27 cellular contexts compared by ENCODE assay signal in the genomic region with DNA sequence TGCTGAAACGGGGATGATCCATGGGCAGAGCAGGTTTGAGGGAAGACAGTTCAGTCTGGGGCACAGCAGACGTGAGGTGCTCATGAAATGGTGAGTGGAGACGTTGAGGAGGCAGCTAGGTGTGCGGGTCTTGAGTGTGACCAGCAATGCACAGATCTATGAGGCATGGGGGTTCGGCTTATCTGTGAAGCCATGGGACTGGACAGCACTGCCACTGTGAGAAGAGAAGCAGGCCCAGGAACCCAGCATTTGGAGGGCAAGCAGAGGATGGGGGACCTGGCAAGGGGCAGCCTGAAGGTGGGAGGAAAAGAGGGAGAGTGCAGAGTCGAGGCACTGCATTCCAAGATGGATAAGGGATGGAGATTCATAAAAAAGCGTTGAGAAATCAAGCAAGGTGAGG. TPM values are rescaled to one million over a fixed set of nuclear protein-coding genes. Genes with fewer than 3 reads are reported as not detected.
DNase-seq lines count a peak whose midpoint lies in the region; ATAC-seq lines count a peak whose summit lies in the region.
"Had no signal": no experiment of that assay in that cellular context is flagged by ENCODE, and none has a peak within 500 bp of the region (broad histone marks: within the 10 kb centered on the region; RNA-seq: fewer than 3 reads in every experiment).

No MANE protein-coding gene starts in this region.

- intact Hi-C loops in CD4-positive, alpha-beta memory T cell (cut with micrococcal nuclease), result no loop called here
- intact Hi-C loops in activated T-helper 2 cell treated with anti-CD3 and anti-CD28 coated beads, Interferon-gamma antibody, Interleukin-2, Interleukin-4, amounts not matched to agents 10 μg/mL and 5 μg/mL and 100 μg/mL, durations not matched to agents 14 hours and 24 hours and 36 hours (cut with micrococcal nuclease), result no loop called here
- intact Hi-C loops in sciatic nerve (cut with DNase I), result loop anchor here (10.0 kb wide), 1 partner anchor 66 kb away; a partner anchor contains a TSS

- H3K9me3 Mint-ChIP-seq in activated CD8-positive, alpha-beta memory T cell treated with anti-CD3 and anti-CD28 coated beads, Interleukin-2, amount 10 ng/mL, durations not matched to agents 7 days and 5 days (ENCODE audit: low read depth), result no peaks in the 10 kb centered on the region
- H3K9me3 Mint-ChIP-seq in CD4-positive, alpha-beta memory T cell, result no peaks in the 10 kb centered on the region
- H3K9me3 Mint-ChIP-seq in activated T-helper 2 cell treated with anti-CD3 and anti-CD28 coated beads, Interferon-gamma antibody, Interleukin-2, Interleukin-4, amounts not matched to agents 10 μg/mL and 5 μg/mL and 100 μg/mL, durations not matched to agents 14 hours and 24 hours and 36 hours, result no peaks in the 10 kb centered on the region
- H3K9me3 Mint-ChIP-seq: IgD-negative memory B cell, immature natural killer cell, mesothelial cell of epicardium, naive B cell had no signal

- peaks cover 45% of the 10 kb centered on the region for H3K36me3 ChIP-seq in CD4-positive, alpha-beta memory T cell (ENCODE audit: insufficient read depth, low read length)

- H3K4me3 ChIP-seq in CD4-positive, alpha-beta memory T cell (ENCODE audit: low read length in 2 of 2), result no peak overlapping the region
- H3K4me3 ChIP-seq: dorsolateral prefrontal cortex, left ventricle myocardium inferior, PC-9, skin epidermis, tibial nerve had no signal

- H3K4me3 Mint-ChIP-seq in activated CD8-positive, alpha-beta memory T cell treated with anti-CD3 and anti-CD28 coated beads, Interleukin-2, amount 10 ng/mL, durations not matched to agents 7 days and 5 days, result no peak overlapping the region
- no peak overlapping the region for H3K4me3 Mint-ChIP-seq in CD4-positive, alpha-beta memory T cell
- no peak overlapping the region for H3K4me3 Mint-ChIP-seq in activated T-helper 2 cell treated with anti-CD3 and anti-CD28 coated beads, Interferon-gamma antibody, Interleukin-2, Interleukin-4, amounts not matched to agents 10 μg/mL and 5 μg/mL and 100 μg/mL, durations not matched to agents 14 hours and 24 hours and 36 hours (ENCODE audit: low read depth)
- H3K4me3 Mint-ChIP-seq: IgD-negative memory B cell, immature natural killer cell, mesothelial cell of epicardium, naive B cell had no signal

- ATAC-seq in activated CD8-positive, alpha-beta memory T cell treated with anti-CD3 and anti-CD28 coated beads, Interleukin-2, amount 10 ng/mL, durations not matched to agents 7 days and 5 days, result no peak
- ATAC-seq in sciatic nerve, result no peak
- ATAC-seq in GM21367 (IDR thresholded peaks at IDR 0.05; ENCODE audit: unreplicated experiment), result no peak
- ATAC-seq: activated CD4-positive, CD25-positive, alpha-beta regulatory T cell treated with anti-CD3 and anti-CD28 coated beads, Interleukin-2, amount 50 U/mL, for 24 hours had no signal

- peaks cover 75% of the 10 kb centered on the region for H3K36me3 Mint-ChIP-seq in activated CD8-positive, alpha-beta memory T cell treated with anti-CD3 and anti-CD28 coated beads, Interleukin-2, amount 10 ng/mL, durations not matched to agents 7 days and 5 days
- H3K36me3 Mint-ChIP-seq in CD4-positive, alpha-beta memory T cell, result peaks cover 54 to 69% of the 10 kb centered on the region in 2 donors
- peaks cover 89% of the 10 kb centered on the region for H3K36me3 Mint-ChIP-seq in activated T-helper 2 cell treated with anti-CD3 and anti-CD28 coated beads, Interferon-gamma antibody, Interleukin-2, Interleukin-4, amounts not matched to agents 10 μg/mL and 5 μg/mL and 100 μg/mL, durations not matched to agents 14 hours and 24 hours and 36 hours (ENCODE audit: low read depth)

- no peaks in the 10 kb centered on the region for H3K27me3 ChIP-seq in CD4-positive, alpha-beta memory T cell (ENCODE audit: insufficient read depth, low read length)
- H3K27me3 ChIP-seq: BE2C, dorsolateral prefrontal cortex, tibial nerve had no signal

- H3K27ac ChIP-seq in CD4-positive, alpha-beta memory T cell (ENCODE audit: low read depth, low read length), result no peak overlapping the region
- H3K27ac ChIP-seq: PC-9 had no signal

- CTCF ChIA-PET in activated CD8-positive, alpha-beta memory T cell treated with anti-CD3 and anti-CD28 coated beads, Interleukin-2, amount 10 ng/mL, durations not matched to agents 7 days and 5 days (lab: Charles Lee), result interaction anchor here (1.1 to 3.3 kb wide), 2 partner anchors 62 to 143 kb away, joined by 3 to 14 read pairs; no protein-coding TSS in a partner anchor
- CTCF ChIA-PET in CD4-positive, alpha-beta memory T cell (lab: Charles Lee; ENCODE audit: partially characterized antibody), result interaction anchor here (6.3 kb wide), 1 partner anchor 142 kb away, joined by 20 read pairs; no protein-coding TSS in a partner anchor

- POLR2A ChIA-PET in CD4-positive, alpha-beta memory T cell (lab: Charles Lee; ENCODE audit: partially characterized antibody), result no interaction called here

- H3K27me3 Mint-ChIP-seq in activated CD8-positive, alpha-beta memory T cell treated with anti-CD3 and anti-CD28 coated beads, Interleukin-2, amount 10 ng/mL, durations not matched to agents 7 days and 5 days, result no peaks in the 10 kb centered on the region
- H3K27me3 Mint-ChIP-seq in CD4-positive, alpha-beta memory T cell, result no peaks in the 10 kb centered on the region
- H3K27me3 Mint-ChIP-seq in activated T-helper 2 cell treated with anti-CD3 and anti-CD28 coated beads, Interferon-gamma antibody, Interleukin-2, Interleukin-4, amounts not matched to agents 10 μg/mL and 5 μg/mL and 100 μg/mL, durations not matched to agents 14 hours and 24 hours and 36 hours (ENCODE audit: low read depth), result no peaks in the 10 kb centered on the region

- H3K9me3 ChIP-seq in CD4-positive, alpha-beta memory T cell (ENCODE audit: control insufficient read depth in 1 of 2, low read length in 2 of 2), result no peaks in the 10 kb centered on the region
- H3K9me3 ChIP-seq: BE2C, left ventricle myocardium inferior, tibial nerve had no signal

- DNase-seq in activated CD8-positive, alpha-beta memory T cell treated with anti-CD3 and anti-CD28 coated beads, Interleukin-2, amount 10 ng/mL, durations not matched to agents 7 days and 5 days, result no peak
- DNase-seq in activated CD8-positive, alpha-beta memory T cell treated with anti-CD3 and anti-CD28 coated beads, Interleukin-2, amount 50 U/mL, for 4 hours, result no peak
- DNase-seq in CD4-positive, alpha-beta memory T cell, result no peak
- DNase-seq in activated T-helper 2 cell treated with anti-CD3 and anti-CD28 coated beads, Interferon-gamma antibody, Interleukin-2, Interleukin-4, amounts not matched to agents 10 μg/mL and 5 μg/mL and 100 μg/mL, durations not matched to agents 14 hours and 24 hours and 36 hours (ENCODE audit: low spot score), result no peak
- DNase-seq in sciatic nerve (ENCODE audit: low spot score) (peak; percentile 33), UCSD-AML1 (lab: John Stamatoyannopoulos, UW; ENCODE audit: unreplicated experiment) (no peak), HCEC 1CT (no peak)
- DNase-seq: BE2C, cerebellar nuclear complex, dorsolateral prefrontal cortex, GOT3, hypothalamus, immature natural killer cell, left ventricle myocardium inferior, naive B cell, NCI-H1105, NCI-H1930, NCI-H526 treated with DMSO at 0.1 percent for 48 hours, occipital lobe, PC-9, SHP77 had no signal

- H3K4me1 ChIP-seq in CD4-positive, alpha-beta memory T cell (ENCODE audit: insufficient read depth, low read length), result peaks cover 20% of the 10 kb centered on the region
- H3K4me1 ChIP-seq: BE2C had no signal

- H3K27ac Mint-ChIP-seq in activated CD8-positive, alpha-beta memory T cell treated with anti-CD3 and anti-CD28 coated beads, Interleukin-2, amount 10 ng/mL, durations not matched to agents 7 days and 5 days, result peak overlapping the region; percentile 21
- H3K27ac Mint-ChIP-seq in CD4-positive, alpha-beta memory T cell, result peak overlapping the region in 4 of 7 donors; percentile 15 to 88 (median 60)
- peak overlapping the region; percentile 56 for H3K27ac Mint-ChIP-seq in activated T-helper 2 cell treated with anti-CD3 and anti-CD28 coated beads, Interferon-gamma antibody, Interleukin-2, Interleukin-4, amounts not matched to agents 10 μg/mL and 5 μg/mL and 100 μg/mL, durations not matched to agents 14 hours and 24 hours and 36 hours
- H3K27ac Mint-ChIP-seq: immature natural killer cell, mesothelial cell of epicardium had no signal

- peaks cover 57% of the 10 kb centered on the region for H3K4me1 Mint-ChIP-seq in activated CD8-positive, alpha-beta memory T cell treated with anti-CD3 and anti-CD28 coated beads, Interleukin-2, amount 10 ng/mL, durations not matched to agents 7 days and 5 days
- H3K4me1 Mint-ChIP-seq in CD4-positive, alpha-beta memory T cell, result peaks cover 16 to 23% (median 19%) of the 10 kb centered on the region in 4 donors
- H3K4me1 Mint-ChIP-seq in activated T-helper 2 cell treated with anti-CD3 and anti-CD28 coated beads, Interferon-gamma antibody, Interleukin-2, Interleukin-4, amounts not matched to agents 10 μg/mL and 5 μg/mL and 100 μg/mL, durations not matched to agents 14 hours and 24 hours and 36 hours (ENCODE audit: low read depth), result peaks cover 39% of the 10 kb centered on the region
- H3K4me1 Mint-ChIP-seq: IgD-negative memory B cell, immature natural killer cell, naive B cell had no signal

RNA-seq across cellular contexts. Expression of a gene that starts 8.0 kb away (rescaled TPM):
- 100 to 1,000 TPM in 1 of 2 experiments, 10 to 100 TPM in 1; 77.6 to 143 TPM for total RNA-seq in activated CD8-positive, alpha-beta memory T cell treated with anti-CD3 and anti-CD28 coated beads, Interleukin-2, amount 10 ng/mL, durations not matched to agents 7 days and 5 days
- 10 to 100 TPM; 10.3 to 13.9 TPM for total RNA-seq in CD4-positive, alpha-beta memory T cell
- 10 to 100 TPM in 1 of 2 donors, 1 to 10 TPM in 1; 5.0 to 12.5 TPM for polyA plus RNA-seq in CD4-positive, alpha-beta memory T cell
- 251 and 252 TPM in 2 replicates for total RNA-seq in activated T-helper 2 cell treated with anti-CD3 and anti-CD28 coated beads, Interferon-gamma antibody, Interleukin-2, Interleukin-4, amounts not matched to agents 10 μg/mL and 5 μg/mL and 100 μg/mL, durations not matched to agents 14 hours and 24 hours and 36 hours
- 61.2 TPM for total RNA-seq in sciatic nerve
